Comparison of ENCODE assay signal across 1 cellular context in the genomic region with DNA sequence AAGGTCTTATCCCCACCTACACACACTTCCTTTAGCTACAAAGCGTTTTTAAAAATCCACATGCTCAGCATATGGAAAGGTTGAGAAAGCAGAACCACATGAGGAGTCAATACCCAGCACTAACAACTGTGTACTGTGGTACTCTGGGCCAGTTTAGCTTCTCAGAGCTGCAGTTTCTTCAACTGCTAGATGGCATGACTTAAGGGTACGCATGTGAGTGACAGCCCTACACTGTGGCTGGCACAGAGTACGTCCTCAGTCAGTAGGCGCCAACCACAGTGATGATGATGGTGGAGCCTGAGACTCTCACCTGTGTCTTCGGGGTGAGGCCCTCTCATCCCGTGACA.
TF ChIP-seq lines count a peak whose summit lies in the region.

No MANE protein-coding gene starts in this region.

TF ChIP-seq in GM23338, 12 proteins besides CTCF, POLR2A, EP300 and RAD21:
- TF ChIP-seq CREB1 (CRISPR knock-in tag; IDR thresholded peaks at IDR 0.05; ENCODE audit: low read depth) (no peak), NANOG (IDR thresholded peaks at IDR 0.05; ENCODE audit: borderline replicate concordance) (no peak), ZNF331 (CRISPR knock-in tag; IDR thresholded peaks at IDR 0.05; ENCODE audit: low read depth) (no peak)
